In the genomic region with DNA sequence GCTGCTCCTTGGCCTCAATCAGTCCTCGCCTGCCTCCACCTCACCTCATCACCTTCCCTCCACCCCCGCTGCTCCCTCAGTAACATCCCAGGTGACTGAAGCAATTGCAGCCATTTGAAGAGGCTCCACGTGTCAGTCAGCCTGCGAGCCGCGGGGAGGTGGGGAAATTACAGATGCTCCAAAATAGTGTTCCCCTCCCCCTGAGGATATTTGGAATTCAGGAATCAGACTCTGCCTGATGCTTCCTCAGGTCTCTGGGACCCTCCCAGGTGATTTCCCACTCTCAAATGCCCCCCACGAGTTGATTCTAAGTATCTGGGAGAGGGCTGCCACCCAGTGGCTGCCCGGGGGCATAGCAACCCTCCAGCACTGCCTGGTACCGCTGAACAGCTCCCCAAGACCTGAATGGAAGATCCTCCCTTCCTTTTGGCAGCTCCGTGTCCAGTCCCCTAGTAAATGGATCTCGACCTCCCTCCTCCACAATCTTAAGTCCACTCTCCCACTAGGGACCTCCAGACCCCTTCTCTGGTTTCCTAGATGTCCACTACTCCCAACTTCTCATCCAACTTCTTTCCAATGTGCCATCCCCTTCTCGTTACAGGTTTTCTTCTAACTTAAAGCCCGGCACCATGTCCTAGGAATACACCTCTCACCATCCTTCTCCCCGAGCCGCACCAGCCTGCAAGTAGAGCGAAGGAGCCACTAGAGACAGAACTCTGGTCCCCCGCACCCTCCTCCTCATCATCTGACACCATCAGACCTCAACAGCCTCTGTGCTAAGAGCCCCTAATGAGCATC, we compare ENCODE assay signal across 8 cellular contexts. TPM values are rescaled to one million over a fixed set of nuclear protein-coding genes. Genes with fewer than 3 reads are reported as not detected.
A peak's percentile ranks its signal among the peaks of the same experiment; 100 is the strongest.
DNase-seq lines count a peak whose midpoint lies in the region; ATAC-seq and TF ChIP-seq lines count a peak whose summit lies in the region.

No MANE protein-coding gene starts in this region.

- no TSS peak for BruUV-seq in Caco-2 (replicated peaks; lab: Mats Ljungman, UMichigan)
- BruUV-seq in Panc1 (replicated peaks; lab: Mats Ljungman, UMichigan): no TSS peak

- H3K27me3 Mint-ChIP-seq in Caco-2 (ENCODE audit: insufficient read depth, unreplicated experiment): peaks cover 2% of the 10 kb centered on the region

- H3K4me3 Mint-ChIP-seq in Caco-2 (ENCODE audit: unreplicated experiment): peak overlapping the region; percentile 94

- ATAC-seq in Panc1 (peak; percentile 69), GM21619 (IDR thresholded peaks at IDR 0.05; ENCODE audit: unreplicated experiment) (no peak), HG02588 (IDR thresholded peaks at IDR 0.05; ENCODE audit: unreplicated experiment) (no peak)

- no peak overlapping the region for H3K27ac ChIP-seq in Panc1 (ENCODE audit: low read length)

- H3K9me3 Mint-ChIP-seq in Caco-2 (ENCODE audit: unreplicated experiment): no peaks in the 10 kb centered on the region

- H3K36me3 ChIP-seq in Caco-2 (ENCODE audit: control insufficient read depth, insufficient read depth, low read length) (no peaks in the 10 kb centered on the region), Panc1 (ENCODE audit: control insufficient read depth, insufficient read depth, low read length) (no peaks in the 10 kb centered on the region)

- no peaks in the 10 kb centered on the region for H3K36me3 Mint-ChIP-seq in Caco-2 (ENCODE audit: insufficient read depth, unreplicated experiment)

- CTCF ChIA-PET in Caco-2 (lab: Charles Lee) (interaction anchor here (0.6 to 3.2 kb wide), 30 partner anchors 10 to 227 kb away, joined by 3 to 43 read pairs (median 4); partner anchors contain the start of genes AQP6, CERS5, COX14 and NCKAP5L), Panc1 (lab: Charles Lee) (interaction anchor here (0.5 to 2.0 kb wide), 16 partner anchors 10 to 893 kb away, joined by 3 to 17 read pairs (median 4); no protein-coding TSS in a partner anchor)

- H3K4me1 ChIP-seq in Caco-2 (peaks cover 22% of the 10 kb centered on the region), Panc1 (ENCODE audit: control insufficient read depth, insufficient read depth, low read length) (peaks cover 13% of the 10 kb centered on the region)

- POLR2A ChIA-PET in Caco-2 (lab: Charles Lee): interaction anchor here (0.5 to 1.2 kb wide), 3 partner anchors 27 to 1346 kb away, joined by 3 read pairs; partner anchors contain the start of gene RACGAP1
- POLR2A ChIA-PET in Panc1 (lab: Charles Lee): no interaction called here

- peak overlapping the region; percentile 20 for H3K4me3 ChIP-seq in Caco-2 (ENCODE audit: low read depth, low read length)
- H3K4me3 ChIP-seq in Panc1 (ENCODE audit: low read depth in 2 of 2, low read length in 2 of 2): peak overlapping the region in 1 of 2 experiments; percentile 25; a peak in 1 of 4 replicates

- H3K27ac Mint-ChIP-seq in Caco-2 (ENCODE audit: unreplicated experiment): peak overlapping the region; percentile 40

- TF ChIP-seq CTCF in Caco-2 (IDR thresholded peaks at IDR 0.05; ENCODE audit: insufficient read depth in 1 of 2, low read depth in 1 of 2, low read length in 1 of 2, severe bottlenecking in 1 of 2, unreplicated experiment in 1 of 2) (peak; percentile 99), Panc1 (IDR thresholded peaks at IDR 0.05) (peak; percentile 97)

- intact Hi-C loops in Caco-2 (cut with micrococcal nuclease; ENCODE audit: unreplicated experiment): loop anchor here (1.0 to 5.0 kb wide), 4 partner anchors 17 to 279 kb away; no protein-coding TSS in a partner anchor
- intact Hi-C loops in Panc1 (cut with micrococcal nuclease; ENCODE audit: unreplicated experiment): loop anchor here (5.0 to 10.0 kb wide), 2 partner anchors 89 to 191 kb away; no protein-coding TSS in a partner anchor

- no peaks in the 10 kb centered on the region for H3K27me3 ChIP-seq in Caco-2 (replicated peaks; ENCODE audit: control insufficient read depth, insufficient read depth, low read length)
- H3K27me3 ChIP-seq in Panc1 (ENCODE audit: control insufficient read depth, insufficient read depth, low read length): 0 out of 2 replicates have a peak, but pooled peaks cover 4% of the 10 kb centered on the region

- in situ Hi-C loops in Panc1 (cut with HindIII; ENCODE audit: low pct_unique_long_range_greater_than_20kb, low sequenced_read_pairs): no loop called here

- H3K9me3 ChIP-seq in Caco-2: no peaks in the 10 kb centered on the region
- no peaks in the 10 kb centered on the region for H3K9me3 ChIP-seq in Panc1 (ENCODE audit: control insufficient read depth, insufficient read depth, low read depth, low read length)

- DNase-seq in Caco-2: peak; percentile 75 to 76
- peak; percentile 47 for DNase-seq in HK-2 (ENCODE audit: unreplicated experiment)
- DNase-seq in Panc1 (ENCODE audit: low read depth, low spot score): no peak
- peak in 3 of 4 experiments; percentile 17 to 48 (median 28) for DNase-seq in activated naive CD4-positive, alpha-beta T cell (lab: John Stamatoyannopoulos, UW)
- DNase-seq in glomerular visceral epithelial cell (ENCODE audit: extremely low spot score): peak; percentile 57
- peak; percentile 74 for DNase-seq in pons (ENCODE audit: low spot score)

- peaks cover 24% of the 10 kb centered on the region for H3K4me1 Mint-ChIP-seq in Caco-2 (ENCODE audit: low read depth, unreplicated experiment)

RNA-seq across cellular contexts. Expression of gene ASIC1, which starts 1.4 kb away (rescaled TPM):
- total RNA-seq in Caco-2 (2022): 15.6 and 17.8 TPM in 2 replicates
- 13.5 TPM for total RNA-seq in Panc1 (2021; ENCODE audit: unreplicated experiment)
- 14.4 TPM for polyA plus RNA-seq in Panc1 (2012; ENCODE audit: insufficient read length)

RNA-seq across cellular contexts. Expression of gene SMARCD1, which starts 29.1 kb away (rescaled TPM):
- total RNA-seq in Caco-2 (2022): 142 and 158 TPM in 2 replicates
- 84.9 TPM for total RNA-seq in Panc1 (2021; ENCODE audit: unreplicated experiment)
- 87.5 TPM for polyA plus RNA-seq in Panc1 (2012; ENCODE audit: insufficient read length)

RNA-seq across cellular contexts. Expression of gene RACGAP1, which starts 30.7 kb away (rescaled TPM):
- total RNA-seq in Caco-2 (2022) (122 and 131 TPM in 2 replicates), Panc1 (2021; ENCODE audit: unreplicated experiment) (147 TPM)
- 63.2 TPM for polyA plus RNA-seq in Panc1 (2012; ENCODE audit: insufficient read length)

RNA-seq across cellular contexts. Expression of gene GPD1, which starts 47.8 kb away (rescaled TPM):
- total RNA-seq in Caco-2 (2022): 1.5 and 1.9 TPM in 2 replicates
- total RNA-seq in Panc1 (2021; ENCODE audit: unreplicated experiment): 0.28 TPM
- polyA plus RNA-seq in Panc1 (2012; ENCODE audit: insufficient read length): not detected

RNA-seq across cellular contexts. Expression of gene COX14, which starts 56.0 kb away (rescaled TPM):
- total RNA-seq in Caco-2 (2022) (85.0 and 86.3 TPM in 2 replicates), Panc1 (2021; ENCODE audit: unreplicated experiment) (74.5 TPM)
- polyA plus RNA-seq in Panc1 (2012; ENCODE audit: insufficient read length): 81.3 TPM
